Comparison of ENCODE assay signal across 1 cellular context in the genomic region with DNA sequence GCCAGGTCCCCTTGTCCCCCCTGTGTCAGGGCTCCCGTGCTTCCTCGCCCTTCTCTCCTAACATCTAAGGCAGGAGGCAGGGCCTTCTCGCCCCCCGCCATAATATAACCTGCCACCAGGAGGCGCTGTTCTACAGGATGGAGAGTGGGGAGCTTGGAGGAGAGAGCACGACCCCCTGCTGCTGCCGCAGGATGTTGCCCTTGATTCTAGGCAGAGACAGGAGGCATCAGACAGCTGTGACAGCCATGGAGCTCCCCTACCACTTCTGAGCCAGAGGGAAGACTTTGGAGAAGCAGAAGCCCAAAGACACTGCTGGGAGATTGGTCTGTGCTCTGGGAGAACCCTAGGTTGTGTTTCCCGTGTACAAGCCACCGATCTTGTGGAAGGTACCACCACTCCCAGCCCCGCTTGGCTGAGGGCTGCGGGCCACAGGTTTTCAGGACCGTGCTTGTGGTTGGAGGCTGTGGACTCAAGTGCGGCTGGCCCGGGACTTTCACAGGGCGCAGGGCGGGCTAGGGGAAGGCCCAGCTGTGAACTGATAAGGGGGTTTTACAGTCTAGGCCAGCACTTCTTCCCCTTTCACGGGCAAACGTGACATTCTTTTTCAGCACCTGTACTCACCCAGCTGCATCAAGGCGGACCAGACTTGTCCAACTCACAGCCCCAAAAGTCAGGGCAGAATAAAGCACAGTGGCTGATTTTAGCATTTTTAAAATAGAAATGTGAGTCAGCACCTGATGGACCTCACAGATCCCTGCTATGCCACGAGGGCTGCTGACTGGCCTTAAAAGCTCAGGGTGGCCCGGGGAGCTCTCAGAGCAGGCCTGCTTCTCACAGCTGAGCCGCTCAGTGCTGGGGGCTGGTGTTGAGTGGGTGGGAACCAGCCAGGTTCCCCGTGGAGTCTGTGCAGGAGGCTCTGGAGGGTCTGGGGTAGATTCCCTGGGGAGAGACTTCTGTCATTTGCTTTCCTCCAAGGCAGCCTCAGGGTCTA.
TF ChIP-seq lines count a peak whose summit lies in the region.

No MANE protein-coding gene starts in this region.

TF ChIP-seq in GM23338, 12 proteins besides CTCF, POLR2A, EP300 and RAD21 (continued from another document):
- TF ChIP-seq, protein P1, sequence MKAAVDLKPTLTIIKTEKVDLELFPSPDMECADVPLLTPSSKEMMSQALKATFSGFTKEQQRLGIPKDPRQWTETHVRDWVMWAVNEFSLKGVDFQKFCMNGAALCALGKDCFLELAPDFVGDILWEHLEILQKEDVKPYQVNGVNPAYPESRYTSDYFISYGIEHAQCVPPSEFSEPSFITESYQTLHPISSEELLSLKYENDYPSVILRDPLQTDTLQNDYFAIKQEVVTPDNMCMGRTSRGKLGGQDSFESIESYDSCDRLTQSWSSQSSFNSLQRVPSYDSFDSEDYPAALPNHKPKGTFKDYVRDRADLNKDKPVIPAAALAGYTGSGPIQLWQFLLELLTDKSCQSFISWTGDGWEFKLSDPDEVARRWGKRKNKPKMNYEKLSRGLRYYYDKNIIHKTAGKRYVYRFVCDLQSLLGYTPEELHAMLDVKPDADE (IDR thresholded peaks at IDR 0.05) = 0 out of 2 replicates have a peak, but pooled peaks have one; percentile 15
